Comparison of ENCODE assay signal across 16 cellular contexts in the genomic region with DNA sequence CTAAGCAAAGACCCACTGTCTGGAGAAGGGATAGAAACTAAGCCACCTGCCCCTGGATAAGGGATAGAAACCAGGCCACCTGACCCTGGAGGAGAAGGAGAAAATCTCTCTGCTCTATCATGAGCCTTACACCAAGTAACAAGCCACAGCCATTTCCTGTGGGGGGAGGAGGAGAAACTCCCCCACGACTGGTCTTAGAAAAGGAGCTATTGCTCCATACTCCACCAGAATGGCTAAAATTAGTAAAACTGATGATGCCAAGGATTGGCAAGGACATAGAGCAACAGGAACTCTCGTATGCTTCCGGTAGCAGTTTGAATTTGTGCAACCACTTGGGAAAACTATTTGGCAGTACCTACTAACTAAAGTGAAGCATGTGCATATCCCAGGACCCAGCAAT.
DNase-seq lines count a peak whose midpoint lies in the region; ATAC-seq and TF ChIP-seq lines count a peak whose summit lies in the region.
"Had no signal": no experiment of that assay in that cellular context is flagged by ENCODE, and none has a peak within 500 bp of the region (broad histone marks: within the 10 kb centered on the region; RNA-seq: fewer than 3 reads in every experiment).

No MANE protein-coding gene starts in this region.

- in situ Hi-C loops in GM23248 (cut with MboI) = no loop called here

- peaks cover 16% of the 10 kb centered on the region for H3K27me3 ChIP-seq in GM23248 (replicated peaks; ENCODE audit: insufficient read depth)
- H3K27me3 ChIP-seq in subcutaneous abdominal adipose tissue (ENCODE audit: control insufficient read depth in 5 of 5, insufficient read depth in 4 of 5, low read length in 5 of 5) = no peaks in the 10 kb centered on the region

- H3K27ac ChIP-seq in GM23248 (no peak overlapping the region), RWPE1 (peak overlapping the region; percentile 60), subcutaneous abdominal adipose tissue (ENCODE audit: low read depth, low read length) (peak overlapping the region; percentile 32)

- peak; percentile 63 for ATAC-seq in Right ventricle myocardium superior (ENCODE audit: poor library complexity)
- no peak for ATAC-seq in GM19395 (IDR thresholded peaks at IDR 0.05; ENCODE audit: unreplicated experiment)
- no peak for ATAC-seq in HG03460 (IDR thresholded peaks at IDR 0.05; ENCODE audit: unreplicated experiment)
- ATAC-seq: left lobe of liver had no signal

- H3K4me3 ChIP-seq in GM23248 (no peak overlapping the region), subcutaneous abdominal adipose tissue (ENCODE audit: low read depth in 1 of 5, low read length in 5 of 5) (peak overlapping the region in 1 of 5 donors; percentile 6)

- no peaks in the 10 kb centered on the region for H4K20me1 ChIP-seq in GM23248 (ENCODE audit: insufficient read depth)

- H3F3A ChIP-seq in GM23248 (ENCODE audit: insufficient read depth) = peaks cover 14% of the 10 kb centered on the region

- CTCF ChIA-PET in RWPE1 (lab: Yijun Ruan, JAX) = interaction anchor here (0.6 to 0.9 kb wide), 2 partner anchors 11 to 54 kb away, joined by 3 read pairs; no protein-coding TSS in a partner anchor

- H3K4me3 Mint-ChIP-seq in nephron progenitor cell = no peak overlapping the region
- H3K4me3 Mint-ChIP-seq: dendritic cell treated with granulocyte-macrophage colony-stimulating factor and Interleukin-4, amounts not matched to agents 40 ng/mL and 50 ng/mL, for 4 days had no signal

- H3K27ac Mint-ChIP-seq in nephron progenitor cell = no peak overlapping the region
- H3K27ac Mint-ChIP-seq: dendritic cell treated with granulocyte-macrophage colony-stimulating factor and Interleukin-4, amounts not matched to agents 40 ng/mL and 50 ng/mL, for 4 days had no signal

- no peaks in the 10 kb centered on the region for H3K36me3 ChIP-seq in GM23248 (ENCODE audit: low read depth)
- no peaks in the 10 kb centered on the region for H3K36me3 ChIP-seq in subcutaneous abdominal adipose tissue (ENCODE audit: control insufficient read depth in 5 of 5, insufficient read depth in 5 of 5, low read length in 5 of 5)

- peak overlapping the region; percentile 34 for H3K4me2 ChIP-seq in GM23248 (ENCODE audit: unreplicated experiment)
- H3K4me2 ChIP-seq: SK-N-SH had no signal

- intact Hi-C loops in Right ventricle myocardium superior (cut with DNase I) = no loop called here

- H3K27me3 Mint-ChIP-seq in nephron progenitor cell (ENCODE audit: low read depth, poor library complexity) = peaks cover 3% of the 10 kb centered on the region
- H3K27me3 Mint-ChIP-seq: dendritic cell treated with granulocyte-macrophage colony-stimulating factor and Interleukin-4, amounts not matched to agents 40 ng/mL and 50 ng/mL, for 4 days had no signal

- H3K9ac ChIP-seq in GM23248 = no peak overlapping the region
- no peak overlapping the region for H3K9ac ChIP-seq in subcutaneous abdominal adipose tissue (ENCODE audit: low read length in 5 of 5)
- H3K9ac ChIP-seq: SK-N-SH had no signal

- H2AFZ ChIP-seq in GM23248 = no peak overlapping the region

- no peaks in the 10 kb centered on the region for H3K36me3 Mint-ChIP-seq in nephron progenitor cell (ENCODE audit: low read depth)

- no peaks in the 10 kb centered on the region for H3K9me2 ChIP-seq in GM23248 (ENCODE audit: insufficient read depth)
- H3K9me2 ChIP-seq: SK-N-SH had no signal

- DNase-seq in GM23248 (peak; percentile 82), RWPE1 (ENCODE audit: low spot score) (no peak), Right ventricle myocardium superior (no peak), nephron progenitor cell (no peak)
- DNase-seq: activated CD4-positive, alpha-beta T cell treated with anti-CD3 and anti-CD28 coated beads for 4 hours; DMS79; glutamatergic neuron; NCI-H446; occipital lobe; SK-N-SH; stimulated activated naive CD4-positive, alpha-beta T cell treated with Interleukin-2 at 50 U/mL for 16 hours had no signal

- peaks cover 27% of the 10 kb centered on the region for H3K4me1 ChIP-seq in GM23248 (ENCODE audit: insufficient read depth)
- H3K4me1 ChIP-seq in subcutaneous abdominal adipose tissue (ENCODE audit: control insufficient read depth in 5 of 5, insufficient read depth in 5 of 5, low read length in 5 of 5) = peaks cover 4 to 37% (median 35%) of the 10 kb centered on the region in 5 donors

- peaks cover 40% of the 10 kb centered on the region for H3K4me1 Mint-ChIP-seq in nephron progenitor cell

- WGBS in GM23248 (ENCODE audit: low coverage in 1 of 2, low lambda C conversion rate in 2 of 2, missing lambda C conversion rate in 2 of 2), 2 experiments = 6 to 10% methylated on average over 3 of the region's 3 CpGs

- TF ChIP-seq CTCF in RWPE1 (conservative IDR thresholded peaks at IDR 0.05; ENCODE audit: low read depth) = no peak
- TF ChIP-seq CTCF in nephron progenitor cell (IDR thresholded peaks at IDR 0.05) = no peak

- H3K9me3 ChIP-seq in GM23248 (ENCODE audit: low read depth) (no peaks in the 10 kb centered on the region), subcutaneous abdominal adipose tissue (ENCODE audit: control insufficient read depth in 5 of 5, low read length in 5 of 5) (no peaks in the 10 kb centered on the region)
- H3K9me3 ChIP-seq: SK-N-SH had no signal

- no peaks in the 10 kb centered on the region for H3K79me2 ChIP-seq in GM23248 (ENCODE audit: insufficient read depth)

- H3K9me3 Mint-ChIP-seq in nephron progenitor cell = no peaks in the 10 kb centered on the region
- H3K9me3 Mint-ChIP-seq: dendritic cell treated with granulocyte-macrophage colony-stimulating factor and Interleukin-4, amounts not matched to agents 40 ng/mL and 50 ng/mL, for 4 days had no signal

- POLR2A ChIA-PET in RWPE1 (lab: Yijun Ruan, JAX; ENCODE audit: low non-redundant PET) = no interaction called here
